In genomic region chr18:26458526-26459232, GRCh38 we compare ENCODE assay signal across 7 cellular contexts.
DNase-seq lines count a peak whose midpoint lies in the region; ATAC-seq and TF ChIP-seq lines count a peak whose summit lies in the region.

No MANE protein-coding gene starts in this region.

- no peak overlapping the region for H3K4me3 ChIP-seq in fibroblast of mammary gland (ENCODE audit: control insufficient read depth, low read depth, low read length)

- TF ChIP-seq CTCF in fibroblast of mammary gland (conservative IDR thresholded peaks at IDR 0.05; ENCODE audit: control insufficient read depth, insufficient read depth, low read depth, low read length) = no peak

- peak; percentile 61 for ATAC-seq in GM18867 (IDR thresholded peaks at IDR 0.05; ENCODE audit: unreplicated experiment)
- ATAC-seq in HG02623 (IDR thresholded peaks at IDR 0.05; ENCODE audit: unreplicated experiment) = peak; percentile 59

- DNase-seq in NCI-H446 (lab: John Stamatoyannopoulos, UW) (peak; percentile 20 to 67), fibroblast of mammary gland (ENCODE audit: low read depth) (peak; percentile 76), T-helper 9 cell (no peak), GM19240 (ENCODE audit: insufficient read length, low spot score) (no peak), NCI-H1105 (lab: John Stamatoyannopoulos, UW) (no peak)

Comparison
In these comparisons a context has a peak if more than half of its experiments do, and no peak if none do; other contexts are left out.
1. DNase-seq: peak in NCI-H446 (2 of 2) and fibroblast of mammary gland (single experiment); none in T-helper 9 cell (single experiment), GM19240 (single experiment) and NCI-H1105 (single experiment).